Comparison of ENCODE assay signal across 8 cellular contexts in genomic region chr17:13002761-13003453, GRCh38. TPM values are rescaled to one million over a fixed set of nuclear protein-coding genes. Genes with fewer than 3 reads are reported as not detected.
A peak's percentile ranks its signal among the peaks of the same experiment; 100 is the strongest.
DNase-seq lines count a peak whose midpoint lies in the region; ATAC-seq and TF ChIP-seq lines count a peak whose summit lies in the region.

No MANE protein-coding gene starts in this region.

- peaks cover 62% of the 10 kb centered on the region for H3K36me3 ChIP-seq in CD8-positive, alpha-beta T cell (ENCODE audit: insufficient read depth, low read length)
- H3K36me3 ChIP-seq in H7 (replicated peaks; ENCODE audit: control insufficient read depth, insufficient read depth, low read length) (peaks cover 53% of the 10 kb centered on the region), aorta (ENCODE audit: control insufficient read depth in 1 of 2, insufficient read depth in 2 of 2, low read length in 1 of 2) (peaks cover 2 to 9% of the 10 kb centered on the region in 2 donors)

- H3K9me3 Mint-ChIP-seq in CD8-positive, alpha-beta T cell, result no peaks in the 10 kb centered on the region

- 39 to 40% methylated on average over 15 of the region's 15 CpGs for WGBS in aorta, 2 donors

- no peak overlapping the region for H3K27ac ChIP-seq in CD8-positive, alpha-beta T cell (ENCODE audit: low read depth, low read length)
- H3K27ac ChIP-seq in aorta (ENCODE audit: low read depth in 1 of 2, low read length in 2 of 2), result no peak overlapping the region

- H3K36me3 Mint-ChIP-seq in CD8-positive, alpha-beta T cell, result peaks cover 37% of the 10 kb centered on the region

- DNase-seq in CD8-positive, alpha-beta T cell, result peak in 5 of 7 experiments; percentile 24 to 63 (median 59)
- DNase-seq in H7 (peak; percentile 87), NCI-H82 treated with DMSO at 0.1 percent for 48 hours (lab: John Stamatoyannopoulos, UW; ENCODE audit: unreplicated experiment) (peak; percentile 37), foreskin melanocyte (peak; percentile 51), nucleus accumbens (lab: John Stamatoyannopoulos, UW) (peak in 51 of 56 donors; percentile 5 to 94 (median 44)), aorta (peak; percentile 73 to 93)
- peak; percentile 7 for DNase-seq in activated effector memory CD4-positive, alpha-beta T cell treated with Interleukin-2 at 50 U/mL for 16 hours

- H3K27me3 Mint-ChIP-seq in CD8-positive, alpha-beta T cell (ENCODE audit: low read depth), result no peaks in the 10 kb centered on the region

- CTCF ChIA-PET in CD8-positive, alpha-beta T cell (lab: Charles Lee), result interaction anchor here (0.6 to 4.1 kb wide), 12 partner anchors 9 to 50 kb away, joined by 3 to 22 read pairs (median 4); no protein-coding TSS in a partner anchor

- peak; percentile 40 for ATAC-seq in CD8-positive, alpha-beta T cell
- ATAC-seq in aorta (ENCODE audit: low FRiP score) (peak; percentile 90), HG03354 (IDR thresholded peaks at IDR 0.05; ENCODE audit: poor library complexity, severe bottlenecking, unreplicated experiment) (no peak)

- H3K9me3 ChIP-seq in CD8-positive, alpha-beta T cell (ENCODE audit: low read length), result no peaks in the 10 kb centered on the region
- H3K9me3 ChIP-seq in aorta (ENCODE audit: control insufficient read depth, low read length), result no peaks in the 10 kb centered on the region

- POLR2A ChIA-PET in CD8-positive, alpha-beta T cell (lab: Charles Lee), result interaction anchor here (1.4 kb wide), 1 partner anchor 15 kb away, joined by 4 read pairs; the partner anchor contains the start of gene ELAC2

- no peak overlapping the region for H3K4me3 ChIP-seq in CD8-positive, alpha-beta T cell (ENCODE audit: low read depth, low read length)
- H3K4me3 ChIP-seq in H7 (ENCODE audit: insufficient read depth, low read depth, low read length) (no peak overlapping the region), aorta (ENCODE audit: low read length in 2 of 2) (no peak overlapping the region)

- H3K27me3 ChIP-seq in CD8-positive, alpha-beta T cell (ENCODE audit: insufficient read depth, low read length), result no peaks in the 10 kb centered on the region
- H3K27me3 ChIP-seq in H7 (ENCODE audit: control insufficient read depth, insufficient read depth, low read length) (no peaks in the 10 kb centered on the region), aorta (ENCODE audit: control insufficient read depth in 1 of 2, insufficient read depth in 2 of 2, low read length in 1 of 2) (no peaks in the 10 kb centered on the region)

- no peak overlapping the region for H3K4me3 Mint-ChIP-seq in CD8-positive, alpha-beta T cell

- H3K27ac Mint-ChIP-seq in CD8-positive, alpha-beta T cell, result no peak overlapping the region

- TF ChIP-seq CTCF in CD8-positive, alpha-beta T cell (IDR thresholded peaks at IDR 0.05), result peak; percentile 75

- H3K4me1 ChIP-seq in CD8-positive, alpha-beta T cell (ENCODE audit: insufficient read depth, low read length), result no peaks in the 10 kb centered on the region
- H3K4me1 ChIP-seq in aorta (ENCODE audit: control insufficient read depth in 1 of 2, insufficient read depth in 2 of 2, low read length in 2 of 2), result no peaks in the 10 kb centered on the region

- intact Hi-C loops in CD8-positive, alpha-beta T cell (cut with DNase I, micrococcal nuclease), result loop anchor here (5.0 kb wide), 1 partner anchor 821 kb away; no protein-coding TSS in a partner anchor
- intact Hi-C loops in aorta (cut with DNase I), result loop anchor here (1.0 to 10.0 kb wide), 5 partner anchors 261 to 823 kb away; partner anchors contain the start of gene MYOCD (in 1 of the 2)

- H3K4me1 Mint-ChIP-seq in CD8-positive, alpha-beta T cell (ENCODE audit: low read depth), result peaks cover 2% of the 10 kb centered on the region

RNA-seq across cellular contexts. Expression of gene ELAC2, which starts 14.9 kb away (rescaled TPM):
- 10 to 100 TPM; 66.7 to 74.0 TPM for total RNA-seq in CD8-positive, alpha-beta T cell
- 120 and 125 TPM in 2 replicates for total RNA-seq in H7 (2014; rRNA removed; shearing (Covaris generic))
- total RNA-seq in aorta, result 10 to 100 TPM; 29.2 to 47.5 TPM
- 10 to 100 TPM; 10.8 to 53.8 TPM for polyA plus RNA-seq in aorta

Comparison
In these comparisons a context has a peak if more than half of its experiments do, and no peak if none do; other contexts are left out.
1. DNase-seq: peak in every context shown above with its lines; median percentile 87 in H7; 83 in aorta; 59 in CD8-positive, alpha-beta T cell; 51 in foreskin melanocyte; 44 in nucleus accumbens; 37 in NCI-H82 treated with DMSO at 0.1 percent for 48 hours; 7 in activated effector memory CD4-positive, alpha-beta T cell treated with Interleukin-2 at 50 U/mL for 16 hours.